ENCODE assay signal across 10 cellular contexts in genomic region chr3:188929138-188929537, GRCh38.
DNase-seq lines count a peak whose midpoint lies in the region; ATAC-seq, FAIRE-seq and TF ChIP-seq lines count a peak whose summit lies in the region.
"Had no signal": no experiment of that assay in that cellular context is flagged by ENCODE, and none has a peak within 500 bp of the region (broad histone marks: within the 10 kb centered on the region; RNA-seq: fewer than 3 reads in every experiment).

No MANE protein-coding gene starts in this region.

- H2BK20ac ChIP-seq in H1 (ENCODE audit: low read length), result no peak overlapping the region

- no peak overlapping the region for H2AK5ac ChIP-seq in H1 (ENCODE audit: low read depth, low read length)

- no peak overlapping the region for H3K56ac ChIP-seq in H1 (replicated peaks; ENCODE audit: insufficient read length, low read depth, low read length)

- H3K79me2 ChIP-seq in PC-3 (ENCODE audit: low read length) (no peaks in the 10 kb centered on the region), H1 (ENCODE audit: control insufficient read depth in 1 of 2, insufficient read depth in 2 of 2, low read length in 2 of 2) (no peaks in the 10 kb centered on the region)

- intact Hi-C loops in PC-3 (cut with micrococcal nuclease), result no loop called here
- intact Hi-C loops in mucosa of descending colon (cut with DNase I, micrococcal nuclease), result no loop called here

- H2AFZ ChIP-seq in PC-3 (ENCODE audit: low read length) (no peak overlapping the region), H1 (ENCODE audit: low read length) (0 out of 2 replicates have a peak overlapping the region, but pooled peaks have one; percentile 34)

- WGBS in H1 (ENCODE audit: extremely low coverage in 1 of 2, insufficient coverage in 1 of 2, insufficient read length in 1 of 2, insufficient replicate concordance in 2 of 2, low coverage in 1 of 2, low lambda C conversion rate in 2 of 2, missing lambda C conversion rate in 1 of 2), 2 experiments, result 66% methylated on average over 2 of the region's 2 CpGs; no CpG with 5 or more reads in 1 of the 2 experiments

- H3K27me3 ChIP-seq in PC-3 (ENCODE audit: low read length) (no peaks in the 10 kb centered on the region), H1 (replicated peaks in 1 of 4; ENCODE audit: control insufficient read depth in 3 of 4, extremely low read depth in 1 of 4, insufficient read depth in 3 of 4, low read length in 3 of 4) (no peaks in the 10 kb centered on the region)

- no peak overlapping the region for H4K5ac ChIP-seq in H1 (ENCODE audit: insufficient read length, low read depth, low read length)

- no peak overlapping the region for H3K23ac ChIP-seq in H1 (ENCODE audit: insufficient read length)

- FAIRE-seq in H1 (lab: Jason Lieb, UNC), result peak; percentile 7

- H3K27ac ChIP-seq in PC-3 (ENCODE audit: low read length) (no peak overlapping the region), H1 (ENCODE audit: low read depth, low read length) (no peak overlapping the region)

- no peaks in the 10 kb centered on the region for H3F3A ChIP-seq in PC-3 (ENCODE audit: low read length, unreplicated experiment)

- H3K36me3 ChIP-seq in PC-3 (ENCODE audit: low read depth, low read length) (no peaks in the 10 kb centered on the region), H1 (ENCODE audit: control insufficient read depth in 2 of 4, insufficient read depth in 4 of 4, low read length in 3 of 4) (no peaks in the 10 kb centered on the region), mucosa of descending colon (ENCODE audit: low read depth) (no peaks in the 10 kb centered on the region)

- H4K91ac ChIP-seq in H1 (replicated peaks; ENCODE audit: insufficient read length, low read length), result no peak overlapping the region

- BruUV-seq in PC-3 (replicated peaks; lab: Mats Ljungman, UMichigan), result no TSS peak

- H3K4ac ChIP-seq in H1 (replicated peaks; ENCODE audit: insufficient read length, low read depth, low read length), result no peak overlapping the region

- no peaks in the 10 kb centered on the region for H3K23me2 ChIP-seq in H1 (ENCODE audit: low read depth, low read length)

- peak overlapping the region; percentile 16; the same call in 1 of the 2 replicates for H3K18ac ChIP-seq in H1 (ENCODE audit: extremely low read depth, low read length)

- POLR2A ChIA-PET in PC-3 (lab: Charles Lee; ENCODE audit: unreplicated experiment) (interaction anchor here (0.6 kb wide), 1 partner anchor 275 kb away, joined by 7 read pairs; no protein-coding TSS in a partner anchor), H1 (lab: Charles Lee; ENCODE audit: partially characterized antibody) (interaction anchor here (0.5 to 1.2 kb wide), 2 partner anchors 24 to 181 kb away, joined by 3 to 4 read pairs; no protein-coding TSS in a partner anchor)

- H3K4me1 ChIP-seq in PC-3 (ENCODE audit: insufficient read depth, low read length) (no peaks in the 10 kb centered on the region), H1 (replicated peaks in 1 of 4; ENCODE audit: control insufficient read depth in 3 of 4, insufficient read depth in 4 of 4, low read length in 3 of 4) (no peaks in the 10 kb centered on the region), mucosa of descending colon (ENCODE audit: low read depth) (no peaks in the 10 kb centered on the region)

- H3K4me3 ChIP-seq in PC-3 (ENCODE audit: low read length) (no peak overlapping the region), H1 (ENCODE audit: extremely low read depth in 1 of 4, insufficient read depth in 2 of 4, low read depth in 3 of 4, low read length in 4 of 4) (no peak overlapping the region), mucosa of descending colon (no peak overlapping the region)

- TF ChIP-seq CTCF in PC-3 (conservative IDR thresholded peaks at IDR 0.05; ENCODE audit: low read depth, low read length) (peak; percentile 47), H1 (IDR thresholded peaks at IDR 0.05; ENCODE audit: control extremely low read depth in 1 of 3, insufficient read depth in 1 of 3, low read depth in 1 of 3, low read length in 3 of 3) (peak in 2 of 3 experiments; percentile 33 to 46; a peak in 3 of 4 replicates), mucosa of descending colon (IDR thresholded peaks at IDR 0.05) (no peak)

- in situ Hi-C loops in G401 (cut with HindIII; ENCODE audit: low sequenced_read_pairs), result no loop called here

- H3K9me2 ChIP-seq in PC-3 (replicated peaks; ENCODE audit: low read length), result no peaks in the 10 kb centered on the region

- no peak overlapping the region for H3K14ac ChIP-seq in H1 (ENCODE audit: insufficient read length)

- TF ChIP-seq RAD21 in H1 (IDR thresholded peaks at IDR 0.05 in 1 of 2, conservative IDR thresholded peaks at IDR 0.05 in 1 of 2; ENCODE audit: low read depth in 2 of 2, low read length in 2 of 2), result peak; percentile 27 to 57; a peak in 3 of 4 replicates

- H3K9me3 ChIP-seq in PC-3 (ENCODE audit: low read length) (no peaks in the 10 kb centered on the region), H1 (ENCODE audit: insufficient read depth in 2 of 2, low read depth in 1 of 2, low read length in 1 of 2) (no peaks in the 10 kb centered on the region), mucosa of descending colon (no peaks in the 10 kb centered on the region)

- CTCF ChIA-PET in PC-3 (lab: Charles Lee), result interaction anchor here (0.6 to 0.7 kb wide), 2 partner anchors 34 to 364 kb away, joined by 3 read pairs; no protein-coding TSS in a partner anchor
- CTCF ChIA-PET in H1 (lab: Charles Lee; ENCODE audit: partially characterized antibody), result interaction anchor here (0.8 to 6.9 kb wide), 19 partner anchors 8 to 1190 kb away, joined by 3 to 49 read pairs (median 4); no protein-coding TSS in a partner anchor

- H3K9ac ChIP-seq in PC-3 (ENCODE audit: low read length) (no peak overlapping the region), H1 (replicated peaks in 1 of 4; ENCODE audit: extremely low read depth in 1 of 4, low read depth in 3 of 4, low read length in 3 of 4) (no peak overlapping the region)

- H2BK120ac ChIP-seq in H1 (replicated peaks; ENCODE audit: low read depth, low read length), result no peak overlapping the region

- no peak for TF ChIP-seq POLR2A in H1 (IDR thresholded peaks at IDR 0.05; ENCODE audit: control extremely low read depth in 1 of 2, low read depth in 2 of 2, low read length in 2 of 2)

- no peak overlapping the region for H2BK15ac ChIP-seq in H1 (ENCODE audit: low read length)

- no peak overlapping the region for H2BK12ac ChIP-seq in H1 (ENCODE audit: low read depth, low read length)

- ATAC-seq in PC-3 (peak; percentile 95), mucosa of descending colon (peak; percentile 79), GM19328 (IDR thresholded peaks at IDR 0.05; ENCODE audit: unreplicated experiment) (no peak)

- no peaks in the 10 kb centered on the region for H3K79me1 ChIP-seq in H1 (ENCODE audit: low read depth, low read length)

- H4K20me1 ChIP-seq in PC-3 (ENCODE audit: low read length), result no peaks in the 10 kb centered on the region
- no peaks in the 10 kb centered on the region for H4K20me1 ChIP-seq in H1 (replicated peaks in 1 of 2; ENCODE audit: control insufficient read depth in 1 of 2, insufficient read depth in 2 of 2, low read length in 2 of 2)

- no peak overlapping the region for H2BK5ac ChIP-seq in H1 (ENCODE audit: low read depth, low read length)

- DNase-seq in G401 (ENCODE audit: low spot score), result peak; percentile 80
- DNase-seq in PC-3, result peak; percentile 56
- DNase-seq in H1 (ENCODE audit: low read depth in 1 of 2, low spot score in 2 of 2), result no peak
- DNase-seq in mucosa of descending colon, result peak in 1 of 3 donors; percentile 30
- DNase-seq in NCI-H1694 treated with DMSO at 0.1 percent for 48 hours (lab: John Stamatoyannopoulos, UW), result no peak
- DNase-seq in stimulated activated naive CD4-positive, alpha-beta T cell (lab: John Stamatoyannopoulos, UW), result no peak
- DNase-seq in ecto neural progenitor cell (ENCODE audit: low spot score), result no peak
- DNase-seq: activated T-cell treated with anti-CD3 and anti-CD28 coated beads, Interleukin-2, amount 50 U/mL, for 48 hours; NCI-H82 had no signal

- H3K4me2 ChIP-seq in PC-3 (ENCODE audit: low read length) (no peak overlapping the region), H1 (ENCODE audit: insufficient read depth in 1 of 2, low read depth in 2 of 2, low read length in 2 of 2) (no peak overlapping the region)

- H4K8ac ChIP-seq in H1 (ENCODE audit: extremely low read depth, insufficient read depth, low read length), result no peak overlapping the region

- TF ChIP-seq EP300 in H1 (IDR thresholded peaks at IDR 0.05; ENCODE audit: borderline replicate concordance in 1 of 2, low read depth in 2 of 2, low read length in 2 of 2), result no peak

TF ChIP-seq in H1, 55 proteins besides CTCF, POLR2A, EP300 and RAD21 (continues in another document):
- no peak for TF ChIP-seq SP1 (IDR thresholded peaks at IDR 0.05; ENCODE audit: low read depth, low read length)
- no peak for TF ChIP-seq SP4 (IDR thresholded peaks at IDR 0.05; ENCODE audit: low read length)
- no peak for TF ChIP-seq RFX5 (IDR thresholded peaks at IDR 0.05; ENCODE audit: borderline replicate concordance, low read depth, low read length)
- TF ChIP-seq CBX5 (IDR thresholded peaks at IDR 0.05; ENCODE audit: low read depth, low read length), result no peak
- no peak for TF ChIP-seq RXRA (IDR thresholded peaks at IDR 0.05; ENCODE audit: insufficient read depth, low read depth, low read length)
- TF ChIP-seq NRF1 (IDR thresholded peaks at IDR 0.05; ENCODE audit: low read depth, low read length), result no peak
- TF ChIP-seq EZH2 (IDR thresholded peaks at IDR 0.05; ENCODE audit: low read depth, low read length, severe bottlenecking), result no peak
- no peak for TF ChIP-seq SIN3A (conservative IDR thresholded peaks at IDR 0.05 in 1 of 2, IDR thresholded peaks at IDR 0.05 in 1 of 2; ENCODE audit: low read depth in 1 of 2, low read length in 2 of 2)

Comparison
In these comparisons a context has a peak if more than half of its experiments do, and no peak if none do; other contexts are left out.
1. DNase-seq: peak in G401 (single experiment) and PC-3 (single experiment); none in H1 (0 of 2), NCI-H1694 treated with DMSO at 0.1 percent for 48 hours (single experiment), stimulated activated naive CD4-positive, alpha-beta T cell (0 of 6) and ecto neural progenitor cell (single experiment).